ENCODE assay signal across 1 cellular context in genomic region chr7:22854158-22855048, GRCh38.
TF ChIP-seq lines count a peak whose summit lies in the region.

No MANE protein-coding gene starts in this region.

TF ChIP-seq in WTC11, 78 proteins besides CTCF, POLR2A, EP300 and RAD21 (continued from another document and continues in another):
- TF ChIP-seq, protein P1, sequence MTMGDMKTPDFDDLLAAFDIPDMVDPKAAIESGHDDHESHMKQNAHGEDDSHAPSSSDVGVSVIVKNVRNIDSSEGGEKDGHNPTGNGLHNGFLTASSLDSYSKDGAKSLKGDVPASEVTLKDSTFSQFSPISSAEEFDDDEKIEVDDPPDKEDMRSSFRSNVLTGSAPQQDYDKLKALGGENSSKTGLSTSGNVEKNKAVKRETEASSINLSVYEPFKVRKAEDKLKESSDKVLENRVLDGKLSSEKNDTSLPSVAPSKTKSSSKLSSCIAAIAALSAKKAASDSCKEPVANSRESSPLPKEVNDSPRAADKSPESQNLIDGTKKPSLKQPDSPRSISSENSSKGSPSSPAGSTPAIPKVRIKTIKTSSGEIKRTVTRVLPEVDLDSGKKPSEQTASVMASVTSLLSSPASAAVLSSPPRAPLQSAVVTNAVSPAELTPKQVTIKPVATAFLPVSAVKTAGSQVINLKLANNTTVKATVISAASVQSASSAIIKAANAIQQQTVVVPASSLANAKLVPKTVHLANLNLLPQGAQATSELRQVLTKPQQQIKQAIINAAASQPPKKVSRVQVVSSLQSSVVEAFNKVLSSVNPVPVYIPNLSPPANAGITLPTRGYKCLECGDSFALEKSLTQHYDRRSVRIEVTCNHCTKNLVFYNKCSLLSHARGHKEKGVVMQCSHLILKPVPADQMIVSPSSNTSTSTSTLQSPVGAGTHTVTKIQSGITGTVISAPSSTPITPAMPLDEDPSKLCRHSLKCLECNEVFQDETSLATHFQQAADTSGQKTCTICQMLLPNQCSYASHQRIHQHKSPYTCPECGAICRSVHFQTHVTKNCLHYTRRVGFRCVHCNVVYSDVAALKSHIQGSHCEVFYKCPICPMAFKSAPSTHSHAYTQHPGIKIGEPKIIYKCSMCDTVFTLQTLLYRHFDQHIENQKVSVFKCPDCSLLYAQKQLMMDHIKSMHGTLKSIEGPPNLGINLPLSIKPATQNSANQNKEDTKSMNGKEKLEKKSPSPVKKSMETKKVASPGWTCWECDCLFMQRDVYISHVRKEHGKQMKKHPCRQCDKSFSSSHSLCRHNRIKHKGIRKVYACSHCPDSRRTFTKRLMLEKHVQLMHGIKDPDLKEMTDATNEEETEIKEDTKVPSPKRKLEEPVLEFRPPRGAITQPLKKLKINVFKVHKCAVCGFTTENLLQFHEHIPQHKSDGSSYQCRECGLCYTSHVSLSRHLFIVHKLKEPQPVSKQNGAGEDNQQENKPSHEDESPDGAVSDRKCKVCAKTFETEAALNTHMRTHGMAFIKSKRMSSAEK (CRISPR knock-in tag; IDR thresholded peaks at IDR 0.05; ENCODE audit: borderline replicate concordance) = no peak
- TF ChIP-seq ELF4 (CRISPR knock-in tag; IDR thresholded peaks at IDR 0.05; ENCODE audit: low read depth) (no peak), ZNF416 (CRISPR knock-in tag; IDR thresholded peaks at IDR 0.05) (no peak), PRDM15 (CRISPR knock-in tag; IDR thresholded peaks at IDR 0.05) (no peak), SOX15 (CRISPR knock-in tag; IDR thresholded peaks at IDR 0.05) (no peak), EMX1 (CRISPR knock-in tag; IDR thresholded peaks at IDR 0.05) (no peak), ZNF396 (CRISPR knock-in tag; IDR thresholded peaks at IDR 0.05; ENCODE audit: borderline replicate concordance) (no peak), HMGA2 (CRISPR knock-in tag; IDR thresholded peaks at IDR 0.05) (no peak; the same call in 1 of the 2 replicates), ZNF138 (CRISPR knock-in tag; conservative IDR thresholded peaks at IDR 0.05) (no peak; the same call in 1 of the 2 replicates), MXD4 (CRISPR knock-in tag; IDR thresholded peaks at IDR 0.05; ENCODE audit: borderline replicate concordance) (no peak), SP1 (CRISPR knock-in tag; conservative IDR thresholded peaks at IDR 0.05) (peak; percentile 76), TEAD1 (CRISPR knock-in tag; IDR thresholded peaks at IDR 0.05) (0 out of 2 replicates have a peak, but pooled peaks have one; percentile 66), FOXP1 (CRISPR knock-in tag; IDR thresholded peaks at IDR 0.05; ENCODE audit: borderline replicate concordance) (peak; percentile 69; the same call in 1 of the 2 replicates), OVOL2 (CRISPR knock-in tag; IDR thresholded peaks at IDR 0.05; ENCODE audit: borderline replicate concordance) (no peak), CBFB (CRISPR knock-in tag; IDR thresholded peaks at IDR 0.05; ENCODE audit: low read depth) (no peak), ESRRA (CRISPR knock-in tag; IDR thresholded peaks at IDR 0.05; ENCODE audit: borderline replicate concordance) (0 out of 2 replicates have a peak, but pooled peaks have one; percentile 41), KAT7 (CRISPR knock-in tag; IDR thresholded peaks at IDR 0.05; ENCODE audit: borderline replicate concordance) (peak; percentile 98; the same call in 1 of the 2 replicates), USF1 (CRISPR knock-in tag; IDR thresholded peaks at IDR 0.05) (peak; percentile 86), CREM (CRISPR knock-in tag; IDR thresholded peaks at IDR 0.05) (no peak; the same call in 1 of the 2 replicates), NR2C2 (CRISPR knock-in tag; IDR thresholded peaks at IDR 0.05) (no peak; the same call in 1 of the 2 replicates), GRHL2 (CRISPR knock-in tag; IDR thresholded peaks at IDR 0.05; ENCODE audit: insufficient replicate concordance, severe bottlenecking) (no peak), GTF2I (CRISPR knock-in tag; conservative IDR thresholded peaks at IDR 0.05) (no peak), ZNF423 (CRISPR knock-in tag; IDR thresholded peaks at IDR 0.05) (peak; percentile 88), ZNF317 (CRISPR knock-in tag; IDR thresholded peaks at IDR 0.05; ENCODE audit: borderline replicate concordance, low read depth) (0 out of 2 replicates have a peak, but pooled peaks have one; percentile 35), NFE2L1 (CRISPR knock-in tag; IDR thresholded peaks at IDR 0.05) (no peak), MYBL2 (CRISPR knock-in tag; IDR thresholded peaks at IDR 0.05) (peak; percentile 84), ZNF281 (CRISPR knock-in tag; IDR thresholded peaks at IDR 0.05) (peak; percentile 71; the same call in 1 of the 2 replicates), ZNF219 (CRISPR knock-in tag; IDR thresholded peaks at IDR 0.05; ENCODE audit: borderline replicate concordance) (peak; percentile 83; the same call in 1 of the 2 replicates), CREB1 (CRISPR knock-in tag; IDR thresholded peaks at IDR 0.05) (peak; percentile 54; the same call in 1 of the 2 replicates), RELA (CRISPR knock-in tag; IDR thresholded peaks at IDR 0.05; ENCODE audit: borderline replicate concordance) (peak; percentile 74; the same call in 1 of the 2 replicates), NR1H2 (CRISPR knock-in tag; IDR thresholded peaks at IDR 0.05) (0 out of 2 replicates have a peak, but pooled peaks have one; percentile 47), STAT6 (CRISPR knock-in tag; conservative IDR thresholded peaks at IDR 0.05; ENCODE audit: low read depth) (no peak)
- TF ChIP-seq, protein P2, sequence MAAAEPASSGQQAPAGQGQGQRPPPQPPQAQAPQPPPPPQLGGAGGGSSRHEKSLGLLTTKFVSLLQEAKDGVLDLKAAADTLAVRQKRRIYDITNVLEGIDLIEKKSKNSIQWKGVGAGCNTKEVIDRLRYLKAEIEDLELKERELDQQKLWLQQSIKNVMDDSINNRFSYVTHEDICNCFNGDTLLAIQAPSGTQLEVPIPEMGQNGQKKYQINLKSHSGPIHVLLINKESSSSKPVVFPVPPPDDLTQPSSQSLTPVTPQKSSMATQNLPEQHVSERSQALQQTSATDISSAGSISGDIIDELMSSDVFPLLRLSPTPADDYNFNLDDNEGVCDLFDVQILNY (CRISPR knock-in tag; IDR thresholded peaks at IDR 0.05) = peak; percentile 81; the same call in 1 of the 2 replicates
- TF ChIP-seq, protein P3, sequence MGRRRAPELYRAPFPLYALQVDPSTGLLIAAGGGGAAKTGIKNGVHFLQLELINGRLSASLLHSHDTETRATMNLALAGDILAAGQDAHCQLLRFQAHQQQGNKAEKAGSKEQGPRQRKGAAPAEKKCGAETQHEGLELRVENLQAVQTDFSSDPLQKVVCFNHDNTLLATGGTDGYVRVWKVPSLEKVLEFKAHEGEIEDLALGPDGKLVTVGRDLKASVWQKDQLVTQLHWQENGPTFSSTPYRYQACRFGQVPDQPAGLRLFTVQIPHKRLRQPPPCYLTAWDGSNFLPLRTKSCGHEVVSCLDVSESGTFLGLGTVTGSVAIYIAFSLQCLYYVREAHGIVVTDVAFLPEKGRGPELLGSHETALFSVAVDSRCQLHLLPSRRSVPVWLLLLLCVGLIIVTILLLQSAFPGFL (CRISPR knock-in tag; IDR thresholded peaks at IDR 0.05; ENCODE audit: borderline replicate concordance) = no peak
- TF ChIP-seq, protein P4, sequence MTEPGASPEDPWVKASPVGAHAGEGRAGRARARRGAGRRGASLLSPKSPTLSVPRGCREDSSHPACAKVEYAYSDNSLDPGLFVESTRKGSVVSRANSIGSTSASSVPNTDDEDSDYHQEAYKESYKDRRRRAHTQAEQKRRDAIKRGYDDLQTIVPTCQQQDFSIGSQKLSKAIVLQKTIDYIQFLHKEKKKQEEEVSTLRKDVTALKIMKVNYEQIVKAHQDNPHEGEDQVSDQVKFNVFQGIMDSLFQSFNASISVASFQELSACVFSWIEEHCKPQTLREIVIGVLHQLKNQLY (CRISPR knock-in tag; IDR thresholded peaks at IDR 0.05) = no peak
- TF ChIP-seq, protein P5, sequence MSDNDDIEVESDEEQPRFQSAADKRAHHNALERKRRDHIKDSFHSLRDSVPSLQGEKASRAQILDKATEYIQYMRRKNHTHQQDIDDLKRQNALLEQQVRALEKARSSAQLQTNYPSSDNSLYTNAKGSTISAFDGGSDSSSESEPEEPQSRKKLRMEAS (CRISPR knock-in tag; IDR thresholded peaks at IDR 0.05) = peak; percentile 99
- TF ChIP-seq, protein P6, sequence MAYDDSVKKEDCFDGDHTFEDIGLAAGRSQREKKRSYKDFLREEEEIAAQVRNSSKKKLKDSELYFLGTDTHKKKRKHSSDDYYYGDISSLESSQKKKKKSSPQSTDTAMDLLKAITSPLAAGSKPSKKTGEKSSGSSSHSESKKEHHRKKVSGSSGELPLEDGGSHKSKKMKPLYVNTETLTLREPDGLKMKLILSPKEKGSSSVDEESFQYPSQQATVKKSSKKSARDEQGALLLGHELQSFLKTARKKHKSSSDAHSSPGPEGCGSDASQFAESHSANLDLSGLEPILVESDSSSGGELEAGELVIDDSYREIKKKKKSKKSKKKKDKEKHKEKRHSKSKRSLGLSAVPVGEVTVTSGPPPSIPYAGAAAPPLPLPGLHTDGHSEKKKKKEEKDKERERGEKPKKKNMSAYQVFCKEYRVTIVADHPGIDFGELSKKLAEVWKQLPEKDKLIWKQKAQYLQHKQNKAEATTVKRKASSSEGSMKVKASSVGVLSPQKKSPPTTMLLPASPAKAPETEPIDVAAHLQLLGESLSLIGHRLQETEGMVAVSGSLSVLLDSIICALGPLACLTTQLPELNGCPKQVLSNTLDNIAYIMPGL (CRISPR knock-in tag; IDR thresholded peaks at IDR 0.05) = peak; percentile 72
